Comparison of ENCODE assay signal across 10 cellular contexts in genomic region chr20:2507464-2507863, GRCh38. TPM values are rescaled to one million over a fixed set of nuclear protein-coding genes. Genes with fewer than 3 reads are reported as not detected.
A peak's percentile ranks its signal among the peaks of the same experiment; 100 is the strongest.
DNase-seq lines count a peak whose midpoint lies in the region; ATAC-seq and TF ChIP-seq lines count a peak whose summit lies in the region.
"Had no signal": no experiment of that assay in that cellular context is flagged by ENCODE, and none has a peak within 500 bp of the region (broad histone marks: within the 10 kb centered on the region; RNA-seq: fewer than 3 reads in every experiment).

No MANE protein-coding gene starts in this region.

- H3K9me3 Mint-ChIP-seq in CD4-positive, alpha-beta T cell, result no peaks in the 10 kb centered on the region
- peaks cover 32% of the 10 kb centered on the region for H3K9me3 Mint-ChIP-seq in nephron progenitor cell

- POLR2A ChIA-PET in CD4-positive, alpha-beta T cell (lab: Charles Lee), result interaction anchor here (1.7 to 3.6 kb wide), 3 partner anchors 14 to 38 kb away, joined by 4 to 38 read pairs (median 7); partner anchors contain the start of gene SNRPB

- H3K27me3 ChIP-seq in CD4-positive, alpha-beta T cell (ENCODE audit: control insufficient read depth, insufficient read depth, low read length), result peaks cover 6% of the 10 kb centered on the region
- H3K27me3 ChIP-seq in Karpas-422 (ENCODE audit: low read length) (no peaks in the 10 kb centered on the region), breast epithelium (no peaks in the 10 kb centered on the region)

- no peak overlapping the region for H3K27ac ChIP-seq in CD4-positive, alpha-beta T cell (ENCODE audit: low read depth, low read length)
- H3K27ac ChIP-seq in Karpas-422 (ENCODE audit: low read length) (no peak overlapping the region), breast epithelium (no peak overlapping the region)

- no peak for TF ChIP-seq CTCF in CD4-positive, alpha-beta T cell (IDR thresholded peaks at IDR 0.05)
- TF ChIP-seq CTCF in breast epithelium (IDR thresholded peaks at IDR 0.05) (no peak), nephron progenitor cell (IDR thresholded peaks at IDR 0.05) (no peak)

- peak overlapping the region; percentile 89 for H3K4me3 ChIP-seq in Karpas-422 (ENCODE audit: low read length)
- H3K4me3 ChIP-seq in breast epithelium, result peak overlapping the region; percentile 65 to 87 (median 87)

- no peaks in the 10 kb centered on the region for H3K9me3 ChIP-seq in CD4-positive, alpha-beta T cell (ENCODE audit: control insufficient read depth, low read length)
- no peaks in the 10 kb centered on the region for H3K9me3 ChIP-seq in Karpas-422 (ENCODE audit: low read length)
- no peaks in the 10 kb centered on the region for H3K9me3 ChIP-seq in breast epithelium

- DNase-seq in CD4-positive, alpha-beta T cell, result no peak
- peak; percentile 47 for DNase-seq in Karpas-422
- DNase-seq in breast epithelium (ENCODE audit: low spot score in 2 of 2), result no peak
- DNase-seq in nephron progenitor cell, result no peak
- DNase-seq in NCI-H2171 (lab: John Stamatoyannopoulos, UW), result no peak
- DNase-seq: activated effector memory CD4-positive, alpha-beta T cell treated with Interleukin-2 at 50 U/mL for 16 hours; stimulated activated CD4-positive, alpha-beta T cell treated with anti-CD3 and anti-CD28 coated beads, Interleukin-2, amount 100 ng/mL, for 24 hours had no signal

- H3K9ac ChIP-seq in Karpas-422 (ENCODE audit: low read length), result peak overlapping the region; percentile 84

- H3K36me3 ChIP-seq in Karpas-422 (ENCODE audit: insufficient read depth, low read length) (no peaks in the 10 kb centered on the region), breast epithelium (no peaks in the 10 kb centered on the region)

- peaks cover 35% of the 10 kb centered on the region for H3K4me1 Mint-ChIP-seq in CD4-positive, alpha-beta T cell (ENCODE audit: low read depth)
- peaks cover 24% of the 10 kb centered on the region for H3K4me1 Mint-ChIP-seq in nephron progenitor cell

- peaks cover 15% of the 10 kb centered on the region for H3K27me3 Mint-ChIP-seq in CD4-positive, alpha-beta T cell
- peaks cover 31% of the 10 kb centered on the region for H3K27me3 Mint-ChIP-seq in nephron progenitor cell (ENCODE audit: low read depth, poor library complexity)

- peak overlapping the region; percentile 88 for H3K4me2 ChIP-seq in Karpas-422 (ENCODE audit: low read depth, low read length, poor library complexity, severe bottlenecking)

- ATAC-seq in CD4-positive, alpha-beta T cell (ENCODE audit: poor library complexity), result no peak
- ATAC-seq in GM18511 (IDR thresholded peaks at IDR 0.05; ENCODE audit: unreplicated experiment) (no peak), GM18502 (IDR thresholded peaks at IDR 0.05; ENCODE audit: poor library complexity, unreplicated experiment) (no peak), GM21447 (IDR thresholded peaks at IDR 0.05; ENCODE audit: unreplicated experiment) (no peak)

- H3K4me3 Mint-ChIP-seq in CD4-positive, alpha-beta T cell, result peak overlapping the region; percentile 99
- peak overlapping the region; percentile 97 for H3K4me3 Mint-ChIP-seq in nephron progenitor cell

- no peaks in the 10 kb centered on the region for H4K20me1 ChIP-seq in Karpas-422 (ENCODE audit: insufficient read depth, low read depth, low read length)

- no peaks in the 10 kb centered on the region for H3K9me2 ChIP-seq in Karpas-422 (replicated peaks; ENCODE audit: insufficient read depth, low read length)

- no peak overlapping the region for H2AFZ ChIP-seq in Karpas-422 (ENCODE audit: low read length)

- intact Hi-C loops in CD4-positive, alpha-beta T cell (cut with DNase I, micrococcal nuclease), result no loop called here
- intact Hi-C loops in breast epithelium (cut with DNase I; ENCODE audit: low total_unique reads), result no loop called here

- CTCF ChIA-PET in CD4-positive, alpha-beta T cell (lab: Charles Lee), result interaction anchor here (2.8 to 3.3 kb wide), 2 partner anchors 14 to 17 kb away, joined by 23 to 26 read pairs; no protein-coding TSS in a partner anchor

- peaks cover 18% of the 10 kb centered on the region for H3K4me1 ChIP-seq in Karpas-422 (ENCODE audit: low read length)
- H3K4me1 ChIP-seq in breast epithelium, result no peaks in the 10 kb centered on the region

- H3K79me2 ChIP-seq in Karpas-422 (ENCODE audit: low read length), result peaks cover 29% of the 10 kb centered on the region

- peak overlapping the region; percentile 81 for H3K27ac Mint-ChIP-seq in CD4-positive, alpha-beta T cell
- H3K27ac Mint-ChIP-seq in nephron progenitor cell, result no peak overlapping the region

- no peak for TF ChIP-seq POLR2A in breast epithelium (IDR thresholded peaks at IDR 0.05)

- H3K36me3 Mint-ChIP-seq in CD4-positive, alpha-beta T cell (ENCODE audit: low read depth), result peaks cover 7% of the 10 kb centered on the region
- peaks cover 25% of the 10 kb centered on the region for H3K36me3 Mint-ChIP-seq in nephron progenitor cell (ENCODE audit: low read depth)

RNA-seq across cellular contexts. Expression of gene ZNF343, which starts 1.3 kb away (rescaled TPM):
- 1 to 10 TPM; 5.0 to 5.1 TPM for total RNA-seq in CD4-positive, alpha-beta T cell
- total RNA-seq in Karpas-422 (2014; rRNA removed; shearing (Covaris generic); ENCODE audit: low replicate concordance), result 9.1 and 13.5 TPM in 2 replicates
- 10 to 100 TPM in 2 of 3 donors, 1 to 10 TPM in 1; 8.8 to 18.4 (median 14.0) TPM for total RNA-seq in breast epithelium

RNA-seq across cellular contexts. Expression of gene TMC2, which starts 28.9 kb away (rescaled TPM):
- not detected for total RNA-seq in CD4-positive, alpha-beta T cell
- not detected in 2 replicates for total RNA-seq in Karpas-422 (2014; rRNA removed; shearing (Covaris generic); ENCODE audit: low replicate concordance)
- total RNA-seq in breast epithelium, result under 1 TPM; 0.15 to 0.96 (median 0.33) TPM

RNA-seq across cellular contexts. Expression of gene SNRPB, which starts 36.9 kb away (rescaled TPM):
- 100 to 1,000 TPM; 146 to 147 TPM for total RNA-seq in CD4-positive, alpha-beta T cell
- total RNA-seq in Karpas-422 (2014; rRNA removed; shearing (Covaris generic); ENCODE audit: low replicate concordance), result 327 and 438 TPM in 2 replicates
- total RNA-seq in breast epithelium, result 100 to 1,000 TPM; 124 to 207 (median 179) TPM
